In genomic region chr13:39036212-39036611, GRCh38 we compare ENCODE assay signal across 8 cellular contexts.
DNase-seq lines count a peak whose midpoint lies in the region; FAIRE-seq and TF ChIP-seq lines count a peak whose summit lies in the region.

No MANE protein-coding gene starts in this region.

- peaks cover 58% of the 10 kb centered on the region for H3K79me2 ChIP-seq in KMS-11 (ENCODE audit: insufficient read depth, low read depth)

- H3K27me3 ChIP-seq in KMS-11 (ENCODE audit: insufficient read depth, low read depth) = no peaks in the 10 kb centered on the region
- peaks cover 0 to 2% (median 0%) of the 10 kb centered on the region in 5 donors for H3K27me3 ChIP-seq in subcutaneous abdominal adipose tissue (ENCODE audit: control insufficient read depth in 5 of 5, insufficient read depth in 4 of 5, low read length in 5 of 5)

- TF ChIP-seq CTCF in KMS-11 (conservative IDR thresholded peaks at IDR 0.05; ENCODE audit: low read depth, low read length) = no peak

- no peaks in the 10 kb centered on the region for H4K20me1 ChIP-seq in KMS-11 (ENCODE audit: insufficient read depth)

- H3K27ac ChIP-seq in KMS-11 (peak overlapping the region; percentile 89), subcutaneous abdominal adipose tissue (ENCODE audit: low read depth, low read length) (no peak overlapping the region)

- H3K4me3 ChIP-seq in KMS-11 (IDR thresholded peaks at IDR 0.05; ENCODE audit: insufficient read depth, low read depth, low read length) (no peak overlapping the region), subcutaneous abdominal adipose tissue (ENCODE audit: low read depth in 1 of 5, low read length in 5 of 5) (peak overlapping the region; percentile 73 to 98 (median 95))

- H3K4me1 ChIP-seq in KMS-11 (ENCODE audit: low read depth, poor library complexity, severe bottlenecking) (peaks cover 43% of the 10 kb centered on the region), subcutaneous abdominal adipose tissue (ENCODE audit: control insufficient read depth in 5 of 5, insufficient read depth in 5 of 5, low read length in 5 of 5) (peaks cover 6 to 52% (median 49%) of the 10 kb centered on the region in 5 donors)

- DNase-seq in DMS53 (lab: John Stamatoyannopoulos, UW) (peak; percentile 41), NCI-H226 (no peak), SW 1271 (lab: John Stamatoyannopoulos, UW) (no peak)
- peak; percentile 13 for DNase-seq in activated naive CD4-positive, alpha-beta T cell treated with anti-CD3 and anti-CD28 coated beads, Interleukin-2, amount 50 U/mL, for 16 hours
- no peak for DNase-seq in activated effector memory CD4-positive, alpha-beta T cell treated with Interleukin-2 at 50 U/mL for 16 hours

- H3K36me3 ChIP-seq in KMS-11 (ENCODE audit: insufficient read depth) (no peaks in the 10 kb centered on the region), subcutaneous abdominal adipose tissue (ENCODE audit: control insufficient read depth in 5 of 5, insufficient read depth in 5 of 5, low read length in 5 of 5) (no peaks in the 10 kb centered on the region)

- FAIRE-seq in islet of Langerhans (lab: Jason Lieb, UNC) = peak; percentile 17

- H2AFZ ChIP-seq in KMS-11 (ENCODE audit: low read depth) = no peak overlapping the region

- H3K9me3 ChIP-seq in subcutaneous abdominal adipose tissue (ENCODE audit: control insufficient read depth in 5 of 5, low read length in 5 of 5) = no peaks in the 10 kb centered on the region

- H3K9ac ChIP-seq in KMS-11 = peak overlapping the region; percentile 78
- peak overlapping the region in 4 of 5 donors; percentile 82 to 91 (median 88) for H3K9ac ChIP-seq in subcutaneous abdominal adipose tissue (ENCODE audit: low read length in 5 of 5)

- peak overlapping the region; percentile 93 for H3K4me2 ChIP-seq in KMS-11

Comparison
In these comparisons a context has a peak if more than half of its experiments do, and no peak if none do; other contexts are left out.
1. DNase-seq: peak in DMS53 (single experiment) and activated naive CD4-positive, alpha-beta T cell treated with anti-CD3 and anti-CD28 coated beads, Interleukin-2, amount 50 U/mL, for 16 hours (single experiment); none in NCI-H226 (single experiment), SW 1271 (0 of 2) and activated effector memory CD4-positive, alpha-beta T cell treated with Interleukin-2 at 50 U/mL for 16 hours (single experiment).